Comparison of ENCODE assay signal across 10 cellular contexts in genomic region chr22:22770280-22770871, GRCh38.
A peak's percentile ranks its signal among the peaks of the same experiment; 100 is the strongest.
DNase-seq lines count a peak whose midpoint lies in the region; ATAC-seq and TF ChIP-seq lines count a peak whose summit lies in the region.
"Had no signal": no experiment of that assay in that cellular context is flagged by ENCODE, and none has a peak within 500 bp of the region (broad histone marks: within the 10 kb centered on the region; RNA-seq: fewer than 3 reads in every experiment).

No MANE protein-coding gene starts in this region.

- H3K36me3 ChIP-seq in mammary epithelial cell (ENCODE audit: insufficient read depth, low read length) (no peaks in the 10 kb centered on the region), right lobe of liver (no peaks in the 10 kb centered on the region)

- no peak overlapping the region for H3K27ac Mint-ChIP-seq in stimulated activated naive CD8-positive, alpha-beta T cell treated with anti-CD3 and anti-CD28 coated beads, Interleukin-15, amount 100 ng/mL, for 72 hours
- H3K27ac Mint-ChIP-seq: T-helper 1 cell treated with Interleukin-12 subunit alpha and Interleukin-12 subunit beta and Interleukin-4 antibody, amounts not matched to agents 30 μg/mL and 1 μg/mL, for 36 hours had no signal

- intact Hi-C loops in mammary epithelial cell (cut with micrococcal nuclease): loop anchor here (1.0 to 10.0 kb wide), 3 partner anchors 112 to 354 kb away; no protein-coding TSS in a partner anchor
- intact Hi-C loops in right lobe of liver (cut with DNase I): no loop called here

- H3K27me3 ChIP-seq in mammary epithelial cell (ENCODE audit: insufficient read depth, low read length): no peaks in the 10 kb centered on the region
- H3K27me3 ChIP-seq in right lobe of liver: no peaks in the 10 kb centered on the region

- no peaks in the 10 kb centered on the region for H3K79me2 ChIP-seq in mammary epithelial cell (ENCODE audit: insufficient read depth, low read length)

- H3K9ac ChIP-seq in mammary epithelial cell (ENCODE audit: insufficient read depth, low read length): no peak overlapping the region

- no peaks in the 10 kb centered on the region for H3K9me3 Mint-ChIP-seq in stimulated activated naive CD8-positive, alpha-beta T cell treated with anti-CD3 and anti-CD28 coated beads, Interleukin-15, amount 100 ng/mL, for 72 hours
- H3K9me3 Mint-ChIP-seq: T-helper 1 cell treated with Interleukin-12 subunit alpha and Interleukin-12 subunit beta and Interleukin-4 antibody, amounts not matched to agents 30 μg/mL and 1 μg/mL, for 36 hours had no signal

- CTCF ChIA-PET in mammary epithelial cell (lab: Charles Lee; ENCODE audit: low non-redundant PET): interaction anchor here (0.5 to 0.8 kb wide), 5 partner anchors 101 to 519 kb away, joined by 3 to 5 read pairs (median 3); no protein-coding TSS in a partner anchor

- H3K9me3 ChIP-seq in mammary epithelial cell (replicated peaks; ENCODE audit: insufficient read depth, low read length) (no peaks in the 10 kb centered on the region), right lobe of liver (no peaks in the 10 kb centered on the region)

- 48% methylated on average over 4 of the region's 4 CpGs for WGBS in mammary epithelial cell (ENCODE audit: low coverage, missing lambda C conversion rate)
- WGBS in right lobe of liver (ENCODE audit: insufficient coverage, low coverage, low lambda C conversion rate, missing lambda C conversion rate): 31% methylated on average over 4 of the region's 4 CpGs

- H3K4me3 Mint-ChIP-seq in stimulated activated naive CD8-positive, alpha-beta T cell treated with anti-CD3 and anti-CD28 coated beads, Interleukin-15, amount 100 ng/mL, for 72 hours: no peak overlapping the region
- H3K4me3 Mint-ChIP-seq: T-helper 1 cell treated with Interleukin-12 subunit alpha and Interleukin-12 subunit beta and Interleukin-4 antibody, amounts not matched to agents 30 μg/mL and 1 μg/mL, for 36 hours had no signal

- H2AFZ ChIP-seq in mammary epithelial cell (ENCODE audit: low read depth, low read length): no peak overlapping the region

- H4K20me1 ChIP-seq in mammary epithelial cell (ENCODE audit: insufficient read depth, low read length): no peaks in the 10 kb centered on the region

- dilution Hi-C loops in mammary epithelial cell (cut with HindIII; ENCODE audit: low sequenced_read_pairs): no loop called here

- BruUV-seq in mammary epithelial cell (replicated peaks; lab: Mats Ljungman, UMichigan): no TSS peak

- H3K4me1 ChIP-seq in mammary epithelial cell (ENCODE audit: insufficient read depth, low read length) (no peaks in the 10 kb centered on the region), right lobe of liver (peaks cover 0 to 5% (median 0%) of the 10 kb centered on the region in 4 donors)

- ATAC-seq in right lobe of liver (peak; percentile 90 to 96 (median 92)), GM18505 (IDR thresholded peaks at IDR 0.05; ENCODE audit: unreplicated experiment) (no peak)
- no peak for ATAC-seq in stimulated activated naive CD8-positive, alpha-beta T cell treated with anti-CD3 and anti-CD28 coated beads, Interleukin-15, amount 100 ng/mL, for 72 hours

- no peaks in the 10 kb centered on the region for H3K4me1 Mint-ChIP-seq in stimulated activated naive CD8-positive, alpha-beta T cell treated with anti-CD3 and anti-CD28 coated beads, Interleukin-15, amount 100 ng/mL, for 72 hours

- peaks cover 15% of the 10 kb centered on the region for H3K27me3 Mint-ChIP-seq in stimulated activated naive CD8-positive, alpha-beta T cell treated with anti-CD3 and anti-CD28 coated beads, Interleukin-15, amount 100 ng/mL, for 72 hours

- in situ Hi-C loops in Caki2 (cut with HindIII; ENCODE audit: low pct_unique_long_range_greater_than_20kb, low sequenced_read_pairs): no loop called here
- in situ Hi-C loops in mammary epithelial cell (cut with MboI; ENCODE audit: low sequenced_read_pairs in 2 of 2): no loop called here

- peak; percentile 47 for DNase-seq in Caki2 (ENCODE audit: low read depth)
- DNase-seq in HK-2 (ENCODE audit: unreplicated experiment): peak; percentile 58
- DNase-seq in T-helper 9 cell: peak; percentile 50
- DNase-seq in mammary epithelial cell: peak; percentile 10
- peak; percentile 46 to 76 (median 72) for DNase-seq in right lobe of liver
- peak; percentile 30 to 34 for DNase-seq in stimulated activated naive CD8-positive, alpha-beta T cell treated with anti-CD3 and anti-CD28 coated beads, Interleukin-15, amount 100 ng/mL, for 72 hours
- no peak for DNase-seq in dedifferentiated amniotic fluid mesenchymal stem cell (ENCODE audit: extremely low spot score)

- H3K4me3 ChIP-seq in mammary epithelial cell (replicated peaks in 1 of 3; ENCODE audit: insufficient read depth in 1 of 3, low read depth in 2 of 3, low read length in 3 of 3) (no peak overlapping the region), right lobe of liver (no peak overlapping the region)
- H3K4me3 ChIP-seq: skin epidermis had no signal

- TF ChIP-seq CTCF in mammary epithelial cell (conservative IDR thresholded peaks at IDR 0.05 in 1 of 2, IDR thresholded peaks at IDR 0.05 in 1 of 2; ENCODE audit: extremely low read depth in 1 of 2, insufficient read depth in 1 of 2, low read depth in 1 of 2, low read length in 2 of 2) (peak; percentile 68 to 85), right lobe of liver (IDR thresholded peaks at IDR 0.05) (peak; percentile 66 to 92 (median 87))

- TF ChIP-seq POLR2A in right lobe of liver (IDR thresholded peaks at IDR 0.05) (no peak), GM18505 (IDR thresholded peaks at IDR 0.05; ENCODE audit: borderline replicate concordance, extremely low read depth, insufficient read depth, insufficient read length) (no peak)

- no peak overlapping the region for H3K4me2 ChIP-seq in mammary epithelial cell (ENCODE audit: insufficient read depth, low read depth, low read length)

- H3K27ac ChIP-seq in mammary epithelial cell (ENCODE audit: insufficient read depth, low read depth, low read length) (no peak overlapping the region), right lobe of liver (no peak overlapping the region)

Comparison
In these comparisons a context has a peak if more than half of its experiments do, and no peak if none do; other contexts are left out.
1. ATAC-seq: peak in right lobe of liver (4 of 4); none in stimulated activated naive CD8-positive, alpha-beta T cell treated with anti-CD3 and anti-CD28 coated beads, Interleukin-15, amount 100 ng/mL, for 72 hours (single experiment) and GM18505 (single experiment).